In the genomic region with DNA sequence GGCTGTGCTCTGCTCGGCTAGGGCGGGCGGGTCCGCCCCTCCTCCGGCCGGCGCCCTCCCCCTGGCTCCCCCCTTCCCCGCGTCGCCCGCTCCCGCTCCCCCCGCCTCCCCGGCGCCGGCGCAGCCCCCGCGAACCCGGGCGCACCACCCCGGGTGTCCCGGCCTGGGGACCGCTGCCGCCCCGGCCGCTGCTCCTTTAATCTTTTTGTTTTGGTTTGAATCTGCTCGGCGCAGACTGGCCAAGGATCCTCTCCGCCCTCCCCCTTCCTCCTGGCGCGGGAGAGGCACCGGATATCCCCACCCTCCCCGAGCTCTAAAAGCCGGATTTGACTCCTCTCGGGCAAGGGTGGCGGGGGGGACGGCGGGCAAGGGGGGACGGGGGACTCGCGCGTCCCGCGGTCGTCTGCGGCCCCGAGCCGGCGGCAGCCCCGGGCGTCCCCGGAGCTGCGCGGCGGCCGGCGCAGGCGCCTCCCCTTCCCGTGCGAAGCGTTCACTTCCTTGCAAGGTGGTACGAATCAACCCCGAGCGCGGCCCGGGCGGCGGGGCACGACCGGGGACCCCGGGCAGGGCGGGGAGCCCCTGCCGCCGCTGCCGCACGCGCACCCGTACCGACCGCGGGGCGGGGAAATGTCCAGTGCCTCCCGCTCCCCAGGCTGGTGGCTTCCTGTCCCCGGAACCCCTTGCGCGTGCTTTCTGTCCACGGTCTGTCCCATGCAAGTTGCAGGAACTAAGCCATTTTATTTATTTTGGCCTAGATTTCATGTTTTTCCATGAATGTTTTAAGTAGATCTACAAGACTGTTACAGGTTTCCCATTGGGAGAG, we compare ENCODE assay signal across 1 cellular context.
TF ChIP-seq lines count a peak whose summit lies in the region.

A gene with protein sequence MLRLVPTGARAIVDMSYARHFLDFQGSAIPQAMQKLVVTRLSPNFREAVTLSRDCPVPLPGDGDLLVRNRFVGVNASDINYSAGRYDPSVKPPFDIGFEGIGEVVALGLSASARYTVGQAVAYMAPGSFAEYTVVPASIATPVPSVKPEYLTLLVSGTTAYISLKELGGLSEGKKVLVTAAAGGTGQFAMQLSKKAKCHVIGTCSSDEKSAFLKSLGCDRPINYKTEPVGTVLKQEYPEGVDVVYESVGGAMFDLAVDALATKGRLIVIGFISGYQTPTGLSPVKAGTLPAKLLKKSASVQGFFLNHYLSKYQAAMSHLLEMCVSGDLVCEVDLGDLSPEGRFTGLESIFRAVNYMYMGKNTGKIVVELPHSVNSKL (minus strand): TSS at position 11 of the 823 bp plus-strand sequence. CDS start 81 bp downstream, outside the sequence.

TF ChIP-seq in HepG2, 621 proteins besides CTCF, POLR2A, EP300 and RAD21 (continued from another document and continues in another):
- TF ChIP-seq, protein P1, sequence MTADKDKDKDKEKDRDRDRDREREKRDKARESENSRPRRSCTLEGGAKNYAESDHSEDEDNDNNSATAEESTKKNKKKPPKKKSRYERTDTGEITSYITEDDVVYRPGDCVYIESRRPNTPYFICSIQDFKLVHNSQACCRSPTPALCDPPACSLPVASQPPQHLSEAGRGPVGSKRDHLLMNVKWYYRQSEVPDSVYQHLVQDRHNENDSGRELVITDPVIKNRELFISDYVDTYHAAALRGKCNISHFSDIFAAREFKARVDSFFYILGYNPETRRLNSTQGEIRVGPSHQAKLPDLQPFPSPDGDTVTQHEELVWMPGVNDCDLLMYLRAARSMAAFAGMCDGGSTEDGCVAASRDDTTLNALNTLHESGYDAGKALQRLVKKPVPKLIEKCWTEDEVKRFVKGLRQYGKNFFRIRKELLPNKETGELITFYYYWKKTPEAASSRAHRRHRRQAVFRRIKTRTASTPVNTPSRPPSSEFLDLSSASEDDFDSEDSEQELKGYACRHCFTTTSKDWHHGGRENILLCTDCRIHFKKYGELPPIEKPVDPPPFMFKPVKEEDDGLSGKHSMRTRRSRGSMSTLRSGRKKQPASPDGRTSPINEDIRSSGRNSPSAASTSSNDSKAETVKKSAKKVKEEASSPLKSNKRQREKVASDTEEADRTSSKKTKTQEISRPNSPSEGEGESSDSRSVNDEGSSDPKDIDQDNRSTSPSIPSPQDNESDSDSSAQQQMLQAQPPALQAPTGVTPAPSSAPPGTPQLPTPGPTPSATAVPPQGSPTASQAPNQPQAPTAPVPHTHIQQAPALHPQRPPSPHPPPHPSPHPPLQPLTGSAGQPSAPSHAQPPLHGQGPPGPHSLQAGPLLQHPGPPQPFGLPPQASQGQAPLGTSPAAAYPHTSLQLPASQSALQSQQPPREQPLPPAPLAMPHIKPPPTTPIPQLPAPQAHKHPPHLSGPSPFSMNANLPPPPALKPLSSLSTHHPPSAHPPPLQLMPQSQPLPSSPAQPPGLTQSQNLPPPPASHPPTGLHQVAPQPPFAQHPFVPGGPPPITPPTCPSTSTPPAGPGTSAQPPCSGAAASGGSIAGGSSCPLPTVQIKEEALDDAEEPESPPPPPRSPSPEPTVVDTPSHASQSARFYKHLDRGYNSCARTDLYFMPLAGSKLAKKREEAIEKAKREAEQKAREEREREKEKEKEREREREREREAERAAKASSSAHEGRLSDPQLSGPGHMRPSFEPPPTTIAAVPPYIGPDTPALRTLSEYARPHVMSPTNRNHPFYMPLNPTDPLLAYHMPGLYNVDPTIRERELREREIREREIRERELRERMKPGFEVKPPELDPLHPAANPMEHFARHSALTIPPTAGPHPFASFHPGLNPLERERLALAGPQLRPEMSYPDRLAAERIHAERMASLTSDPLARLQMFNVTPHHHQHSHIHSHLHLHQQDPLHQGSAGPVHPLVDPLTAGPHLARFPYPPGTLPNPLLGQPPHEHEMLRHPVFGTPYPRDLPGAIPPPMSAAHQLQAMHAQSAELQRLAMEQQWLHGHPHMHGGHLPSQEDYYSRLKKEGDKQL (CRISPR knock-in tag; IDR thresholded peaks at IDR 0.05; ENCODE audit: low read depth) = no peak
- TF ChIP-seq CBX2 (IDR thresholded peaks at IDR 0.05; ENCODE audit: low read depth, low read length) (no peak), CBX2 (CRISPR knock-in tag; IDR thresholded peaks at IDR 0.05; ENCODE audit: low read depth) (no peak), THAP11 (CRISPR knock-in tag; IDR thresholded peaks at IDR 0.05) (peak; percentile 44), NBN (conservative IDR thresholded peaks at IDR 0.05) (no peak), PHF20 (CRISPR knock-in tag; IDR thresholded peaks at IDR 0.05) (peak; percentile 39; the same call in 1 of the 2 replicates), ZSCAN21 (CRISPR knock-in tag; IDR thresholded peaks at IDR 0.05; ENCODE audit: borderline replicate concordance) (no peak; the same call in 1 of the 2 replicates), SAP130 (CRISPR knock-in tag; IDR thresholded peaks at IDR 0.05; ENCODE audit: low read depth) (peak; percentile 67), MIXL1 (CRISPR knock-in tag; IDR thresholded peaks at IDR 0.05) (0 out of 2 replicates have a peak, but pooled peaks have one; percentile 10), JARID2 (CRISPR knock-in tag; IDR thresholded peaks at IDR 0.05; ENCODE audit: insufficient replicate concordance) (no peak), ELF1 (CRISPR knock-in tag; IDR thresholded peaks at IDR 0.05) (no peak), ARID2 (CRISPR knock-in tag; IDR thresholded peaks at IDR 0.05; ENCODE audit: borderline replicate concordance) (no peak), ZNF607 (CRISPR knock-in tag; IDR thresholded peaks at IDR 0.05; ENCODE audit: borderline replicate concordance) (no peak), ZBTB7B (CRISPR knock-in tag; IDR thresholded peaks at IDR 0.05) (no peak), GATA4 (IDR thresholded peaks at IDR 0.05; ENCODE audit: borderline replicate concordance, low read depth) (no peak), RELA (CRISPR knock-in tag; IDR thresholded peaks at IDR 0.05) (no peak), ZNF343 (CRISPR knock-in tag; IDR thresholded peaks at IDR 0.05) (no peak), RCOR2 (CRISPR knock-in tag; IDR thresholded peaks at IDR 0.05) (no peak), ZNF766 (CRISPR knock-in tag; IDR thresholded peaks at IDR 0.05; ENCODE audit: borderline replicate concordance) (peak; percentile 32; the same call in 1 of the 2 replicates), ATF7-NPFF (CRISPR knock-in tag; IDR thresholded peaks at IDR 0.05; ENCODE audit: low read depth) (peak; percentile 76; the same call in 1 of the 2 replicates), NKX3-1 (CRISPR knock-in tag; IDR thresholded peaks at IDR 0.05) (no peak), ZNF234 (CRISPR knock-in tag; conservative IDR thresholded peaks at IDR 0.05) (no peak), NONO (IDR thresholded peaks at IDR 0.05) (no peak), NONO (CRISPR knock-in tag; conservative IDR thresholded peaks at IDR 0.05) (no peak), GABPA (IDR thresholded peaks at IDR 0.05; ENCODE audit: low read depth, low read length) (peak; percentile 58), GABPA (CRISPR knock-in tag; IDR thresholded peaks at IDR 0.05; ENCODE audit: low read depth) (peak; percentile 74), ETV5 (CRISPR knock-in tag; IDR thresholded peaks at IDR 0.05; ENCODE audit: borderline replicate concordance) (peak; percentile 43), ZC3H4 (CRISPR knock-in tag; IDR thresholded peaks at IDR 0.05; ENCODE audit: borderline replicate concordance) (no peak), AKAP8 (CRISPR knock-in tag; IDR thresholded peaks at IDR 0.05) (no peak)
- TF ChIP-seq, protein P2, sequence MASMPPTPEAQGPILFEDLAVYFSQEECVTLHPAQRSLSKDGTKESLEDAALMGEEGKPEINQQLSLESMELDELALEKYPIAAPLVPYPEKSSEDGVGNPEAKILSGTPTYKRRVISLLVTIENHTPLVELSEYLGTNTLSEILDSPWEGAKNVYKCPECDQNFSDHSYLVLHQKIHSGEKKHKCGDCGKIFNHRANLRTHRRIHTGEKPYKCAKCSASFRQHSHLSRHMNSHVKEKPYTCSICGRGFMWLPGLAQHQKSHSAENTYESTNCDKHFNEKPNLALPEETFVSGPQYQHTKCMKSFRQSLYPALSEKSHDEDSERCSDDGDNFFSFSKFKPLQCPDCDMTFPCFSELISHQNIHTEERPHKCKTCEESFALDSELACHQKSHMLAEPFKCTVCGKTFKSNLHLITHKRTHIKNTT (CRISPR knock-in tag; IDR thresholded peaks at IDR 0.05) = no peak
- TF ChIP-seq, protein P3, sequence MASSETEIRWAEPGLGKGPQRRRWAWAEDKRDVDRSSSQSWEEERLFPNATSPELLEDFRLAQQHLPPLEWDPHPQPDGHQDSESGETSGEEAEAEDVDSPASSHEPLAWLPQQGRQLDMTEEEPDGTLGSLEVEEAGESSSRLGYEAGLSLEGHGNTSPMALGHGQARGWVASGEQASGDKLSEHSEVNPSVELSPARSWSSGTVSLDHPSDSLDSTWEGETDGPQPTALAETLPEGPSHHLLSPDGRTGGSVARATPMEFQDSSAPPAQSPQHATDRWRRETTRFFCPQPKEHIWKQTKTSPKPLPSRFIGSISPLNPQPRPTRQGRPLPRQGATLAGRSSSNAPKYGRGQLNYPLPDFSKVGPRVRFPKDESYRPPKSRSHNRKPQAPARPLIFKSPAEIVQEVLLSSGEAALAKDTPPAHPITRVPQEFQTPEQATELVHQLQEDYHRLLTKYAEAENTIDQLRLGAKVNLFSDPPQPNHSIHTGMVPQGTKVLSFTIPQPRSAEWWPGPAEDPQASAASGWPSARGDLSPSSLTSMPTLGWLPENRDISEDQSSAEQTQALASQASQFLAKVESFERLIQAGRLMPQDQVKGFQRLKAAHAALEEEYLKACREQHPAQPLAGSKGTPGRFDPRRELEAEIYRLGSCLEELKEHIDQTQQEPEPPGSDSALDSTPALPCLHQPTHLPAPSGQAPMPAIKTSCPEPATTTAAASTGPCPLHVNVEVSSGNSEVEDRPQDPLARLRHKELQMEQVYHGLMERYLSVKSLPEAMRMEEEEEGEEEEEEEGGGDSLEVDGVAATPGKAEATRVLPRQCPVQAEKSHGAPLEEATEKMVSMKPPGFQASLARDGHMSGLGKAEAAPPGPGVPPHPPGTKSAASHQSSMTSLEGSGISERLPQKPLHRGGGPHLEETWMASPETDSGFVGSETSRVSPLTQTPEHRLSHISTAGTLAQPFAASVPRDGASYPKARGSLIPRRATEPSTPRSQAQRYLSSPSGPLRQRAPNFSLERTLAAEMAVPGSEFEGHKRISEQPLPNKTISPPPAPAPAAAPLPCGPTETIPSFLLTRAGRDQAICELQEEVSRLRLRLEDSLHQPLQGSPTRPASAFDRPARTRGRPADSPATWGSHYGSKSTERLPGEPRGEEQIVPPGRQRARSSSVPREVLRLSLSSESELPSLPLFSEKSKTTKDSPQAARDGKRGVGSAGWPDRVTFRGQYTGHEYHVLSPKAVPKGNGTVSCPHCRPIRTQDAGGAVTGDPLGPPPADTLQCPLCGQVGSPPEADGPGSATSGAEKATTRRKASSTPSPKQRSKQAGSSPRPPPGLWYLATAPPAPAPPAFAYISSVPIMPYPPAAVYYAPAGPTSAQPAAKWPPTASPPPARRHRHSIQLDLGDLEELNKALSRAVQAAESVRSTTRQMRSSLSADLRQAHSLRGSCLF (CRISPR knock-in tag; IDR thresholded peaks at IDR 0.05; ENCODE audit: borderline replicate concordance) = no peak
- TF ChIP-seq, protein P4, sequence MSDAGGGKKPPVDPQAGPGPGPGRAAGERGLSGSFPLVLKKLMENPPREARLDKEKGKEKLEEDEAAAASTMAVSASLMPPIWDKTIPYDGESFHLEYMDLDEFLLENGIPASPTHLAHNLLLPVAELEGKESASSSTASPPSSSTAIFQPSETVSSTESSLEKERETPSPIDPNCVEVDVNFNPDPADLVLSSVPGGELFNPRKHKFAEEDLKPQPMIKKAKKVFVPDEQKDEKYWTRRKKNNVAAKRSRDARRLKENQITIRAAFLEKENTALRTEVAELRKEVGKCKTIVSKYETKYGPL (CRISPR knock-in tag; IDR thresholded peaks at IDR 0.05) = no peak
- TF ChIP-seq, protein P5, sequence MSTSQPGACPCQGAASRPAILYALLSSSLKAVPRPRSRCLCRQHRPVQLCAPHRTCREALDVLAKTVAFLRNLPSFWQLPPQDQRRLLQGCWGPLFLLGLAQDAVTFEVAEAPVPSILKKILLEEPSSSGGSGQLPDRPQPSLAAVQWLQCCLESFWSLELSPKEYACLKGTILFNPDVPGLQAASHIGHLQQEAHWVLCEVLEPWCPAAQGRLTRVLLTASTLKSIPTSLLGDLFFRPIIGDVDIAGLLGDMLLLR (CRISPR knock-in tag; IDR thresholded peaks at IDR 0.05) = no peak
- TF ChIP-seq, protein P6, sequence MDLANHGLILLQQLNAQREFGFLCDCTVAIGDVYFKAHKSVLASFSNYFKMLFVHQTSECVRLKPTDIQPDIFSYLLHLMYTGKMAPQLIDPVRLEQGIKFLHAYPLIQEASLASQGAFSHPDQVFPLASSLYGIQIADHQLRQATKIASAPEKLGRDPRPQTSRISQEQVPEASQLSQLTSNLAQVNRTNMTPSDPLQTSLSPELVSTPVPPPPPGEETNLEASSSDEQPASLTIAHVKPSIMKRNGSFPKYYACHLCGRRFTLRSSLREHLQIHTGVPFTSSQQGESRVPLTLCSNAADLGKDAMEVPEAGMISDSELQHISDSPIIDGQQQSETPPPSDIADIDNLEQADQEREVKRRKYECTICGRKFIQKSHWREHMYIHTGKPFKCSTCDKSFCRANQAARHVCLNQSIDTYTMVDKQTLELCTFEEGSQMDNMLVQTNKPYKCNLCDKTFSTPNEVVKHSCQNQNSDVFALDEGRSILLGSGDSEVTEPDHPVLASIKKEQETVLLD (CRISPR knock-in tag; IDR thresholded peaks at IDR 0.05; ENCODE audit: low read depth) = peak; percentile 98
- TF ChIP-seq, protein P7, sequence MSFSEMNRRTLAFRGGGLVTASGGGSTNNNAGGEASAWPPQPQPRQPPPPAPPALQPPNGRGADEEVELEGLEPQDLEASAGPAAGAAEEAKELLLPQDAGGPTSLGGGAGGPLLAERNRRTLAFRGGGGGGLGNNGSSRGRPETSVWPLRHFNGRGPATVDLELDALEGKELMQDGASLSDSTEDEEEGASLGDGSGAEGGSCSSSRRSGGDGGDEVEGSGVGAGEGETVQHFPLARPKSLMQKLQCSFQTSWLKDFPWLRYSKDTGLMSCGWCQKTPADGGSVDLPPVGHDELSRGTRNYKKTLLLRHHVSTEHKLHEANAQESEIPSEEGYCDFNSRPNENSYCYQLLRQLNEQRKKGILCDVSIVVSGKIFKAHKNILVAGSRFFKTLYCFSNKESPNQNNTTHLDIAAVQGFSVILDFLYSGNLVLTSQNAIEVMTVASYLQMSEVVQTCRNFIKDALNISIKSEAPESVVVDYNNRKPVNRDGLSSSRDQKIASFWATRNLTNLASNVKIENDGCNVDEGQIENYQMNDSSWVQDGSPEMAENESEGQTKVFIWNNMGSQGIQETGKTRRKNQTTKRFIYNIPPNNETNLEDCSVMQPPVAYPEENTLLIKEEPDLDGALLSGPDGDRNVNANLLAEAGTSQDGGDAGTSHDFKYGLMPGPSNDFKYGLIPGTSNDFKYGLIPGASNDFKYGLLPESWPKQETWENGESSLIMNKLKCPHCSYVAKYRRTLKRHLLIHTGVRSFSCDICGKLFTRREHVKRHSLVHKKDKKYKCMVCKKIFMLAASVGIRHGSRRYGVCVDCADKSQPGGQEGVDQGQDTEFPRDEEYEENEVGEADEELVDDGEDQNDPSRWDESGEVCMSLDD (CRISPR knock-in tag; IDR thresholded peaks at IDR 0.05; ENCODE audit: borderline replicate concordance) = 0 out of 2 replicates have a peak, but pooled peaks have one; percentile 32
